Comparison of ENCODE assay signal across 22 cellular contexts in the genomic region with DNA sequence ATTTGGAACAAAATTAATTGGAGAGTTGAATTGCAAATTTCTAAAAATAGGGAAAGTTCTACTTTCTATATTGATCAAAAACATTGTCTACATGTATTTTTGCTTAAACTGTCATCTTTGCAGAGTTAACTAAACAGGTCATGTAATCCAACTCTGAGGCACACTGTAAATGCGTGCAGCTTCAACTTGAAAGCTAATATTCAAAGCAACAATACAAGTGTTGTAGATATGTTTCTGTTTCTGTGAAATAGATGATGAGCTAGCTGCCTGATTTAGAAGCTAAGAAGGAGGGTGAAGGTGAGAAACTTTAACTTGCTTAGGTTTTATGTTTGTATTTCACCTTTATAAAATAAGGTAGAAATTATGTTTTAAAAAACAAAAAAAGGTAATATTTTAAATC.
"Had no signal": no experiment of that assay in that cellular context is flagged by ENCODE, and none has a peak within 500 bp of the region (broad histone marks: within the 10 kb centered on the region; RNA-seq: fewer than 3 reads in every experiment).

No MANE protein-coding gene starts in this region.

- H3K4me3 ChIP-seq: ascending aorta, lung, ovary, prostate gland, testis, uterus had no signal

- H3K36me3 ChIP-seq: ascending aorta, brain microvascular endothelial cell, neutrophil, ovary, prostate gland, uterus had no signal

- H3K4me1 Mint-ChIP-seq: nephron had no signal

- H3K4me1 ChIP-seq: ascending aorta, prostate gland, testis, uterus had no signal

- H3K9me3 Mint-ChIP-seq: activated naive CD4-positive, alpha-beta T cell treated with anti-CD3 and anti-CD28 coated beads, Interleukin-2, amount 50 U/mL, for 72 hours had no signal

- ATAC-seq: activated naive CD4-positive, alpha-beta T cell treated with anti-CD3 and anti-CD28 coated beads, Interleukin-2, amount 50 U/mL, for 72 hours; left lobe of liver had no signal

- DNase-seq: activated CD4-positive, alpha-beta T cell treated with anti-CD3 and anti-CD28 coated beads for 48 hours; activated CD4-positive, CD25-positive, alpha-beta regulatory T cell; activated gamma-delta T cell; brain microvascular endothelial cell; caudate nucleus; dermis blood vessel endothelial cell; effector CD8-positive, alpha-beta T cell; foreskin fibroblast; ovary; stimulated activated CD4-positive, alpha-beta T cell treated with anti-CD3 and anti-CD28 coated beads, Interleukin-4, amount 100 ng/mL, for 1 hour; T-helper 1 cell; T1000; testis; trophoblast cell; uterus had no signal

- H3K4me3 Mint-ChIP-seq: nephron had no signal

- H3K9me3 ChIP-seq: ascending aorta, neutrophil, ovary, prostate gland, testis, uterus had no signal

- H3K27ac ChIP-seq: ascending aorta, brain microvascular endothelial cell, neutrophil, ovary, prostate gland, testis, uterus had no signal

- H3K27ac Mint-ChIP-seq: activated naive CD4-positive, alpha-beta T cell treated with anti-CD3 and anti-CD28 coated beads, Interleukin-2, amount 50 U/mL, for 72 hours; nephron had no signal

- H3K27me3 ChIP-seq: ascending aorta, brain microvascular endothelial cell, neutrophil, ovary, testis, uterus had no signal
